8 cellular contexts compared by ENCODE assay signal in genomic region chr2:55618649-55619055, GRCh38. TPM values are rescaled to one million over a fixed set of nuclear protein-coding genes. Genes with fewer than 3 reads are reported as not detected.
DNase-seq lines count a peak whose midpoint lies in the region; ATAC-seq and TF ChIP-seq lines count a peak whose summit lies in the region.

No MANE protein-coding gene starts in this region.

- in situ Hi-C loops in Panc1 (cut with HindIII; ENCODE audit: low pct_unique_long_range_greater_than_20kb, low sequenced_read_pairs) = no loop called here

- peaks cover 51% of the 10 kb centered on the region for H4K20me1 ChIP-seq in DND-41 (ENCODE audit: insufficient read depth, low read length)

- peaks cover 97% of the 10 kb centered on the region for H3K79me2 ChIP-seq in DND-41 (ENCODE audit: insufficient read depth, low read length)

- BruUV-seq in Panc1 (replicated peaks; lab: Mats Ljungman, UMichigan) = no TSS peak

- POLR2A ChIA-PET in Panc1 (lab: Charles Lee) = interaction anchor here (0.7 kb wide), 1 partner anchor 10 kb away, joined by 7 read pairs; no protein-coding TSS in a partner anchor

- H3K9me3 ChIP-seq in DND-41 (ENCODE audit: insufficient read depth, low read length, severe bottlenecking) (no peaks in the 10 kb centered on the region), Panc1 (ENCODE audit: control insufficient read depth, insufficient read depth, low read depth, low read length) (no peaks in the 10 kb centered on the region), neutrophil (no peaks in the 10 kb centered on the region), vagina (no peaks in the 10 kb centered on the region)

- TF ChIP-seq POLR2A in vagina (IDR thresholded peaks at IDR 0.05) = no peak

- DNase-seq in DND-41 (peak; percentile 58), HUDEP-2 (lab: John Stamatoyannopoulos, UW; ENCODE audit: unreplicated experiment in 76 of 76) (peak in 57 of 76 experiments; percentile 3 to 61 (median 32)), Panc1 (ENCODE audit: low read depth, low spot score) (no peak), foreskin keratinocyte (peak; percentile 32 to 55), vagina (ENCODE audit: extremely low spot score in 2 of 2) (no peak)
- DNase-seq in activated T-helper 9 cell treated with anti-CD3 and anti-CD28 coated beads, Interleukin-2, amount 50 U/mL, for 16 hours (ENCODE audit: low read depth) = peak; percentile 17

- CTCF ChIA-PET in Panc1 (lab: Charles Lee) = interaction anchor here (0.6 kb wide), 1 partner anchor 24 kb away, joined by 3 read pairs; no protein-coding TSS in a partner anchor

- TF ChIP-seq CTCF in DND-41 (IDR thresholded peaks at IDR 0.05; ENCODE audit: borderline replicate concordance, extremely low read depth, low read length, poor library complexity, severe bottlenecking) (no peak), Panc1 (IDR thresholded peaks at IDR 0.05) (no peak), foreskin keratinocyte (conservative IDR thresholded peaks at IDR 0.05) (no peak), neutrophil (IDR thresholded peaks at IDR 0.05) (no peak), vagina (IDR thresholded peaks at IDR 0.05) (no peak)

- H3K36me3 ChIP-seq in DND-41 (ENCODE audit: insufficient read depth, low read length) = peaks cover 48% of the 10 kb centered on the region
- H3K36me3 ChIP-seq in Panc1 (ENCODE audit: control insufficient read depth, insufficient read depth, low read length) = peaks cover 28% of the 10 kb centered on the region
- H3K36me3 ChIP-seq in neutrophil = peaks cover 25% of the 10 kb centered on the region
- peaks cover 0 to 7% of the 10 kb centered on the region in 2 donors for H3K36me3 ChIP-seq in vagina

- H3K4me3 ChIP-seq in DND-41 (ENCODE audit: low read depth in 1 of 2, low read length in 2 of 2) (peak overlapping the region; percentile 67 to 74), Panc1 (ENCODE audit: low read depth in 2 of 2, low read length in 2 of 2) (peak overlapping the region; percentile 98 to 100), neutrophil (ENCODE audit: low read depth in 1 of 2, low read length in 1 of 2) (peak overlapping the region; percentile 80 to 88), vagina (peak overlapping the region; percentile 93 to 95)

- H3K9ac ChIP-seq in DND-41 (ENCODE audit: low read depth, low read length) = peak overlapping the region; percentile 95

- H3K27ac ChIP-seq in DND-41 (ENCODE audit: low read length) = peak overlapping the region; percentile 94
- peak overlapping the region; percentile 97 for H3K27ac ChIP-seq in Panc1 (ENCODE audit: low read length)
- peak overlapping the region; percentile 58 for H3K27ac ChIP-seq in foreskin keratinocyte
- peak overlapping the region; percentile 90 for H3K27ac ChIP-seq in neutrophil
- peak overlapping the region; percentile 92 for H3K27ac ChIP-seq in vagina

- H2AFZ ChIP-seq in DND-41 (ENCODE audit: low read depth, low read length) = peak overlapping the region; percentile 84

- intact Hi-C loops in Panc1 (cut with micrococcal nuclease; ENCODE audit: unreplicated experiment) = no loop called here
- intact Hi-C loops in vagina (cut with DNase I) = no loop called here

- H3K27me3 ChIP-seq in DND-41 (ENCODE audit: insufficient read depth, low read length, poor library complexity) (no peaks in the 10 kb centered on the region), Panc1 (ENCODE audit: control insufficient read depth, insufficient read depth, low read length) (no peaks in the 10 kb centered on the region), foreskin keratinocyte (no peaks in the 10 kb centered on the region), neutrophil (no peaks in the 10 kb centered on the region), vagina (no peaks in the 10 kb centered on the region)

- ATAC-seq in DND-41 (ENCODE audit: insufficient read depth, low read depth) (peak; percentile 32), GM21447 (IDR thresholded peaks at IDR 0.05; ENCODE audit: unreplicated experiment) (peak; percentile 36), Panc1 (peak; percentile 51), foreskin keratinocyte (peak; percentile 32)

- H3K4me2 ChIP-seq in DND-41 (ENCODE audit: insufficient read depth, low read length) = peak overlapping the region; percentile 89

- H3K4me1 ChIP-seq in DND-41 (ENCODE audit: insufficient read depth, low read length) (peaks cover 58% of the 10 kb centered on the region), Panc1 (ENCODE audit: control insufficient read depth, insufficient read depth, low read length) (peaks cover 9% of the 10 kb centered on the region), foreskin keratinocyte (peaks cover 4% of the 10 kb centered on the region), neutrophil (ENCODE audit: control insufficient read depth in 1 of 2, insufficient read depth in 1 of 2, low read depth in 1 of 2, low read length in 1 of 2) (peaks cover 26 to 48% of the 10 kb centered on the region in 2 experiments), vagina (peaks cover 65% of the 10 kb centered on the region)

RNA-seq across cellular contexts. Expression of gene PPP4R3B, which starts 1.2 kb away (rescaled TPM):
- total RNA-seq in Panc1 (2021; ENCODE audit: unreplicated experiment) (50.7 TPM), foreskin keratinocyte (34.4 and 36.4 TPM in 2 replicates), vagina (44.9 TPM)
- 19.2 TPM for polyA plus RNA-seq in Panc1 (2012; ENCODE audit: insufficient read length)
- polyA plus RNA-seq in foreskin keratinocyte = 8.7 and 11.2 TPM in 2 replicates

Comparison
In these comparisons a context has a peak if more than half of its experiments do, and no peak if none do; other contexts are left out.
1. DNase-seq: peak in DND-41 (single experiment), HUDEP-2 (57 of 76), activated T-helper 9 cell treated with anti-CD3 and anti-CD28 coated beads, Interleukin-2, amount 50 U/mL, for 16 hours (single experiment) and foreskin keratinocyte (2 of 2); none in Panc1 (single experiment) and vagina (0 of 2).
2. Peak in every context shown above with its lines, with median percentiles within 50 percentile points of each other: ATAC-seq, H3K27ac ChIP-seq and H3K4me3 ChIP-seq.